29 cellular contexts compared by ENCODE assay signal in the genomic region with DNA sequence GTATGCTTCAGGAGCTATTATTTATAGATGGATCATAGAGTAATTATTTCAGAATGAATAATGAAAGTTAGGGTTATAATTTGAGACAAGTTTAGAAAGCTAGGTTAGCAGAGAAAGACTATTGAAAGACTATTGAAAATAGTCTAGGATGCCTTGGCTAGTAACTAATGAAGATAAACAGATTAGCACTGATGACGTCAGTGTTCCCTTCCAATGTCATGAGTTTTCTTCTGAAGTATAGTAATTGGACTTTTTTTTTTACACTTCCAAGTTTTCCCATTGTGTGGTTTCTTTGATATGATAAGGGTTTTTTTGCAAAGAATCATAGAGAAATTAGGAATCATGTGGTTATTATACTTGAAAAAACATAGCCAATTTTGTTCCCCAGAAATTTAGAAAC.
"Had no signal": no experiment of that assay in that cellular context is flagged by ENCODE, and none has a peak within 500 bp of the region (broad histone marks: within the 10 kb centered on the region; RNA-seq: fewer than 3 reads in every experiment).

No MANE protein-coding gene starts in this region.

- H3K27ac Mint-ChIP-seq: stimulated activated effector memory CD8-positive, alpha-beta T cell treated with anti-CD3 and anti-CD28 coated beads, Interleukin-12 subunit alpha, Interleukin-12 subunit beta, amount 100 ng/mL, for 72 hours; stimulated activated memory B cell treated with anti-CD40 and anti-IgM and Interleukin-4, amounts not matched to agents 10 μg/mL and 1 μg/mL and 100 μg/mL, for 72 hours; stimulated activated naive B cell treated with anti-CD40 and anti-IgM and Interleukin-4, amounts not matched to agents 10 μg/mL and 1 μg/mL and 100 μg/mL, for 72 hours; stimulated activated naive CD8-positive, alpha-beta T cell treated with anti-CD3 and anti-CD28 coated beads, Interleukin-15, amount 100 ng/mL, for 72 hours; stimulated activated naive CD8-positive, alpha-beta T cell treated with anti-CD3 and anti-CD28 coated beads, Interleukin-15, Interleukin-2, amounts not matched to agents 100 ng/mL and 50 ng/mL, for 24 hours; type B pancreatic cell had no signal

- H3K36me3 Mint-ChIP-seq: stimulated activated effector memory CD8-positive, alpha-beta T cell treated with anti-CD3 and anti-CD28 coated beads, Interleukin-12 subunit alpha, Interleukin-12 subunit beta, amount 100 ng/mL, for 72 hours; stimulated activated memory B cell treated with anti-CD40 and anti-IgM and Interleukin-4, amounts not matched to agents 10 μg/mL and 1 μg/mL and 100 μg/mL, for 72 hours; stimulated activated naive B cell treated with anti-CD40 and anti-IgM and Interleukin-4, amounts not matched to agents 10 μg/mL and 1 μg/mL and 100 μg/mL, for 72 hours; type B pancreatic cell had no signal

- H3K4me3 ChIP-seq: stomach, suprapubic skin, testis, thoracic aorta, thyroid gland, tibial artery, tibial nerve, transverse colon, upper lobe of left lung, upper lobe of right lung, uterus, vagina had no signal

- ATAC-seq: stimulated activated effector memory CD8-positive, alpha-beta T cell treated with anti-CD3 and anti-CD28 coated beads, Interleukin-12 subunit alpha, Interleukin-12 subunit beta, amount 100 ng/mL, for 72 hours; stimulated activated memory B cell treated with anti-CD40 and anti-IgM and Interleukin-4, amounts not matched to agents 10 μg/mL and 1 μg/mL and 100 μg/mL, for 72 hours; stimulated activated naive B cell treated with anti-CD40 and anti-IgM and Interleukin-4, amounts not matched to agents 10 μg/mL and 1 μg/mL and 100 μg/mL, for 72 hours; stimulated activated naive CD8-positive, alpha-beta T cell treated with anti-CD3 and anti-CD28 coated beads, Interleukin-15, amount 100 ng/mL, for 72 hours; stimulated activated naive CD8-positive, alpha-beta T cell treated with anti-CD3 and anti-CD28 coated beads, Interleukin-15, Interleukin-2, amounts not matched to agents 100 U/mL and 50 U/mL, for 24 hours; upper lobe of right lung had no signal

- H3K27me3 ChIP-seq: stomach, suprapubic skin, testis, thyroid gland, tibial artery, tibial nerve, transverse colon, upper lobe of left lung, upper lobe of right lung, uterus, vagina had no signal

- H3K27ac ChIP-seq: stomach, suprapubic skin, testis, thoracic aorta, thyroid gland, tibial artery, tibial nerve, transverse colon, upper lobe of left lung, upper lobe of right lung, uterus, vagina had no signal

- H3K4me1 Mint-ChIP-seq: stimulated activated effector memory CD8-positive, alpha-beta T cell treated with anti-CD3 and anti-CD28 coated beads, Interleukin-12 subunit alpha, Interleukin-12 subunit beta, amount 100 ng/mL, for 72 hours; stimulated activated memory B cell treated with anti-CD40 and anti-IgM and Interleukin-4, amounts not matched to agents 10 μg/mL and 1 μg/mL and 100 μg/mL, for 72 hours; stimulated activated naive B cell treated with anti-CD40 and anti-IgM and Interleukin-4, amounts not matched to agents 10 μg/mL and 1 μg/mL and 100 μg/mL, for 72 hours; stimulated activated naive CD8-positive, alpha-beta T cell treated with anti-CD3 and anti-CD28 coated beads, Interleukin-15, amount 100 ng/mL, for 72 hours had no signal

- H3K9me3 Mint-ChIP-seq: stimulated activated naive CD8-positive, alpha-beta T cell treated with anti-CD3 and anti-CD28 coated beads, Interleukin-15, amount 100 ng/mL, for 72 hours; type B pancreatic cell had no signal

- H3K36me3 ChIP-seq: stomach, suprapubic skin, thoracic aorta, thyroid gland, tibial artery, tibial nerve, transverse colon, upper lobe of left lung, upper lobe of right lung, uterus, vagina had no signal

- H3K4me1 ChIP-seq: stomach, suprapubic skin, testis, thyroid gland, tibial artery, tibial nerve, transverse colon, upper lobe of left lung, upper lobe of right lung, uterus, vagina had no signal

- H3K9me3 ChIP-seq: stomach, suprapubic skin, testis, thoracic aorta, thyroid gland, tibial artery, tibial nerve, transverse colon, upper lobe of left lung, upper lobe of right lung, uterus, vagina had no signal

- H3K27me3 Mint-ChIP-seq: stimulated activated memory B cell treated with anti-CD40 and anti-IgM and Interleukin-4, amounts not matched to agents 10 μg/mL and 1 μg/mL and 100 μg/mL, for 72 hours; stimulated activated naive B cell treated with anti-CD40 and anti-IgM and Interleukin-4, amounts not matched to agents 10 μg/mL and 1 μg/mL and 100 μg/mL, for 72 hours; stimulated activated naive CD8-positive, alpha-beta T cell treated with anti-CD3 and anti-CD28 coated beads, Interleukin-15, amount 100 ng/mL, for 72 hours; stimulated activated naive CD8-positive, alpha-beta T cell treated with anti-CD3 and anti-CD28 coated beads, Interleukin-15, Interleukin-2, amounts not matched to agents 100 ng/mL and 50 ng/mL, for 24 hours had no signal

- DNase-seq: stimulated activated CD4-positive, alpha-beta T cell treated with anti-CD3 and anti-CD28 coated beads, Interleukin-2, amount 100 ng/mL, for 48 hours; stimulated activated CD4-positive, alpha-beta T cell treated with anti-CD3 and anti-CD28 coated beads, Interleukin-4, amount 100 ng/mL, for 1 hour; stimulated activated CD4-positive, alpha-beta T cell treated with anti-CD3 and anti-CD28 coated beads, Interleukin-4, amount 100 ng/mL, for 24 hours; stimulated activated CD4-positive, alpha-beta T cell treated with anti-CD3 and anti-CD28 coated beads, Interleukin-4, amount 100 ng/mL, for 4 hours; stimulated activated CD8-positive, alpha-beta memory T cell treated with anti-CD3 and anti-CD28 coated beads, Interleukin-4, amount 100 ng/mL, for 48 hours; stimulated activated naive B cell treated with anti-CD40 and anti-IgM and Interleukin-4, amounts not matched to agents 10 μg/mL and 1 μg/mL and 100 μg/mL, for 72 hours; stimulated activated naive CD4-positive, alpha-beta T cell; stimulated activated naive CD4-positive, alpha-beta T cell treated with Interleukin-2 at 50 U/mL for 16 hours; stimulated activated naive CD8-positive, alpha-beta T cell treated with anti-CD3 and anti-CD28 coated beads, Interleukin-15, amount 100 ng/mL, for 72 hours; stimulated activated naive CD8-positive, alpha-beta T cell treated with anti-CD3 and anti-CD28 coated beads, Interleukin-15, Interleukin-2, amounts not matched to agents 100 U/mL and 50 U/mL, for 24 hours; stomach; substantia nigra; testis; thyroid gland; tibial artery; transverse colon; trophoblast cell; upper lobe of left lung; upper lobe of right lung; uterus had no signal

- H3K4me3 Mint-ChIP-seq: stimulated activated effector memory CD8-positive, alpha-beta T cell treated with anti-CD3 and anti-CD28 coated beads, Interleukin-12 subunit alpha, Interleukin-12 subunit beta, amount 100 ng/mL, for 72 hours; stimulated activated memory B cell treated with anti-CD40 and anti-IgM and Interleukin-4, amounts not matched to agents 10 μg/mL and 1 μg/mL and 100 μg/mL, for 72 hours; stimulated activated naive B cell treated with anti-CD40 and anti-IgM and Interleukin-4, amounts not matched to agents 10 μg/mL and 1 μg/mL and 100 μg/mL, for 72 hours; stimulated activated naive CD8-positive, alpha-beta T cell treated with anti-CD3 and anti-CD28 coated beads, Interleukin-15, amount 100 ng/mL, for 72 hours; stimulated activated naive CD8-positive, alpha-beta T cell treated with anti-CD3 and anti-CD28 coated beads, Interleukin-15, Interleukin-2, amounts not matched to agents 100 ng/mL and 50 ng/mL, for 24 hours; type B pancreatic cell had no signal

- FAIRE-seq: urothelium cell line had no signal
